In genomic region chr4:55517526-55518229, GRCh38 we compare ENCODE assay signal across 16 cellular contexts. TPM values are rescaled to one million over a fixed set of nuclear protein-coding genes. Genes with fewer than 3 reads are reported as not detected.
A peak's percentile ranks its signal among the peaks of the same experiment; 100 is the strongest.
DNase-seq lines count a peak whose midpoint lies in the region; ATAC-seq and TF ChIP-seq lines count a peak whose summit lies in the region.
"Had no signal": no experiment of that assay in that cellular context is flagged by ENCODE, and none has a peak within 500 bp of the region (broad histone marks: within the 10 kb centered on the region; RNA-seq: fewer than 3 reads in every experiment).

No MANE protein-coding gene starts in this region.

- no peaks in the 10 kb centered on the region; the same call in 1 of the 2 replicates for H4K20me1 ChIP-seq in KMS-11 (ENCODE audit: insufficient read depth)

- peaks cover 14% of the 10 kb centered on the region for H3K36me3 Mint-ChIP-seq in activated CD8-positive, alpha-beta T cell treated with anti-CD3 and anti-CD28 coated beads for 36 hours (ENCODE audit: low read depth)

- POLR2A ChIA-PET in activated CD8-positive, alpha-beta T cell treated with anti-CD3 and anti-CD28 coated beads for 36 hours (lab: Charles Lee), result no interaction called here

- peak; percentile 13 for DNase-seq in GM20000 (ENCODE audit: low spot score)
- DNase-seq in glomerular visceral epithelial cell (ENCODE audit: extremely low spot score), result no peak
- DNase-seq in substantia nigra (lab: John Stamatoyannopoulos, UW), result no peak
- DNase-seq in inferior parietal cortex (ENCODE audit: extremely low spot score), result no peak
- DNase-seq in activated CD8-positive, alpha-beta T cell treated with anti-CD3 and anti-CD28 coated beads for 36 hours, result no peak
- DNase-seq: activated CD8-positive, alpha-beta memory T cell treated with anti-CD3 and anti-CD28 coated beads, Interleukin-2, amount 50 U/mL, for 4 hours; caudate nucleus; DND-41; endodermal cell; foreskin keratinocyte; PC-3; small intestine had no signal

- peak overlapping the region; percentile 56 for H3K27ac ChIP-seq in KMS-11
- no peak overlapping the region for H3K27ac ChIP-seq in substantia nigra (ENCODE audit: low read depth, low read length, poor library complexity, severe bottlenecking)
- H3K27ac ChIP-seq: foreskin keratinocyte had no signal

- H3K4me3 ChIP-seq in KMS-11 (IDR thresholded peaks at IDR 0.05; ENCODE audit: insufficient read depth, low read depth, low read length), result no peak overlapping the region

- H3K27me3 ChIP-seq in KMS-11 (ENCODE audit: insufficient read depth, low read depth), result no peaks in the 10 kb centered on the region
- H3K27me3 ChIP-seq: foreskin keratinocyte had no signal

- peaks cover 5% of the 10 kb centered on the region for H3K9me3 Mint-ChIP-seq in activated CD8-positive, alpha-beta T cell treated with anti-CD3 and anti-CD28 coated beads for 36 hours

- TF ChIP-seq CTCF in GM20000 (IDR thresholded peaks at IDR 0.05; ENCODE audit: extremely low read depth, missing control alignments) (no peak), KMS-11 (conservative IDR thresholded peaks at IDR 0.05; ENCODE audit: low read depth, low read length) (no peak)
- no peak for TF ChIP-seq CTCF in activated CD8-positive, alpha-beta T cell treated with anti-CD3 and anti-CD28 coated beads for 36 hours (IDR thresholded peaks at IDR 0.05)

- no peak overlapping the region for H3K4me3 Mint-ChIP-seq in activated CD8-positive, alpha-beta T cell treated with anti-CD3 and anti-CD28 coated beads for 36 hours
- H3K4me3 Mint-ChIP-seq: endodermal cell had no signal

- peak overlapping the region; percentile 21; the same call in 1 of the 2 replicates for H3K4me2 ChIP-seq in KMS-11

- peaks cover 24% of the 10 kb centered on the region for H3K79me2 ChIP-seq in KMS-11 (ENCODE audit: insufficient read depth, low read depth)

- H2AFZ ChIP-seq in KMS-11 (ENCODE audit: low read depth), result no peak overlapping the region

- ATAC-seq in GM18519 (IDR thresholded peaks at IDR 0.05; ENCODE audit: low FRiP score, unreplicated experiment) (peak; percentile 73), HG02884 (IDR thresholded peaks at IDR 0.05; ENCODE audit: unreplicated experiment) (peak; percentile 76)
- ATAC-seq in activated CD8-positive, alpha-beta T cell treated with anti-CD3 and anti-CD28 coated beads for 36 hours, result no peak
- ATAC-seq: activated naive CD4-positive, alpha-beta T cell treated with anti-CD3 and anti-CD28 coated beads, Interleukin-2, amount 50 U/mL, for 72 hours; foreskin keratinocyte; PC-3 had no signal

- no peaks in the 10 kb centered on the region for H3K36me3 ChIP-seq in KMS-11 (ENCODE audit: insufficient read depth)

- no peaks in the 10 kb centered on the region for H3K27me3 Mint-ChIP-seq in activated CD8-positive, alpha-beta T cell treated with anti-CD3 and anti-CD28 coated beads for 36 hours

- peaks cover 22% of the 10 kb centered on the region for H3K4me1 ChIP-seq in KMS-11 (ENCODE audit: low read depth, poor library complexity, severe bottlenecking)

- peaks cover 7% of the 10 kb centered on the region for H3K4me1 Mint-ChIP-seq in activated CD8-positive, alpha-beta T cell treated with anti-CD3 and anti-CD28 coated beads for 36 hours (ENCODE audit: low read depth)

- no peak overlapping the region for H3K27ac Mint-ChIP-seq in activated CD8-positive, alpha-beta T cell treated with anti-CD3 and anti-CD28 coated beads for 36 hours
- H3K27ac Mint-ChIP-seq: activated naive CD4-positive, alpha-beta T cell treated with anti-CD3 and anti-CD28 coated beads, Interleukin-2, amount 50 U/mL, for 72 hours; endodermal cell had no signal

- intact Hi-C loops in activated CD8-positive, alpha-beta T cell treated with anti-CD3 and anti-CD28 coated beads for 36 hours (cut with micrococcal nuclease), result no loop called here

- CTCF ChIA-PET in activated CD8-positive, alpha-beta T cell treated with anti-CD3 and anti-CD28 coated beads for 36 hours (lab: Charles Lee), result interaction anchor here (1.0 to 1.7 kb wide), 2 partner anchors 10 to 12 kb away, joined by 3 to 4 read pairs; no protein-coding TSS in a partner anchor

- H3K9ac ChIP-seq in KMS-11, result no peak overlapping the region; the same call in 1 of the 2 replicates

RNA-seq across cellular contexts. Expression of gene CLOCK, which starts 29.0 kb away (rescaled TPM):
- 1 to 10 TPM; 8.2 to 8.8 TPM for total RNA-seq in activated CD8-positive, alpha-beta T cell treated with anti-CD3 and anti-CD28 coated beads for 36 hours
